Comparison of ENCODE assay signal across 9 cellular contexts in the genomic region with DNA sequence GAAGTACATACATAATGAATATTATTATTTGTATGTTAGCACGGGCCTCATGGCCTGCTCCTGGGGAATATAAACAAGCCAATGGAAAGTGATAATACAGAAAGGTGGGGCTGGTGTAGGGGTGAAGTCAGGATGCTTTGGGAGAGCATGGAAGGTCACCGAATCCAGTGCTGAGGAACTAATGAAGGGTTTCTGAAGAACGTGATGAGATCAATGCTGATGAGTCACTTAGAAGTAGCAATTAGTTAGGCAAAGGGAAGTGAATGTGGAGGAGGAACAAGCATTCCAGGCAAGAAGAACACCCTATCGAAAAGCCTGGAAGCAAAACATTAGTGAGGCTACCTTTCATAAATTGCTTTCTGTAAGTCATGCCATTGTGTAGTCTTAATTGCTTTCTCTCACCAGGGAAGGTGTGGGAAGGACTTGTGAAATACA. TPM values are rescaled to one million over a fixed set of nuclear protein-coding genes. Genes with fewer than 3 reads are reported as not detected.
DNase-seq lines count a peak whose midpoint lies in the region; ATAC-seq, FAIRE-seq and TF ChIP-seq lines count a peak whose summit lies in the region.
"Had no signal": no experiment of that assay in that cellular context is flagged by ENCODE, and none has a peak within 500 bp of the region (broad histone marks: within the 10 kb centered on the region; RNA-seq: fewer than 3 reads in every experiment).

No MANE protein-coding gene starts in this region.

- no peaks in the 10 kb centered on the region for H3K27me3 Mint-ChIP-seq in activated T-cell treated with anti-CD3 and anti-CD28 coated beads, Interleukin-2, amount 50 U/mL, for 4 hours (ENCODE audit: low read depth)
- H3K27me3 Mint-ChIP-seq in activated naive CD8-positive, alpha-beta T cell treated with anti-CD3 and anti-CD28 coated beads, Interleukin-2, amount 50 U/mL, for 24 hours, result no peaks in the 10 kb centered on the region
- peaks cover 17% of the 10 kb centered on the region for H3K27me3 Mint-ChIP-seq in type B pancreatic cell

- no peaks in the 10 kb centered on the region for H3K27me3 ChIP-seq in keratinocyte (ENCODE audit: control insufficient read depth, extremely low read depth, insufficient read depth, low read length)
- no peaks in the 10 kb centered on the region for H3K27me3 ChIP-seq in H7 (ENCODE audit: control insufficient read depth, insufficient read depth, low read length)

- no peaks in the 10 kb centered on the region for H3K9me1 ChIP-seq in keratinocyte (ENCODE audit: control insufficient read depth, extremely low read depth, insufficient read depth, low read length)

- no peak for DNase-seq in activated T-cell treated with anti-CD3 and anti-CD28 coated beads, Interleukin-2, amount 50 U/mL, for 4 hours
- DNase-seq in activated T-cell treated with anti-CD3 and anti-CD28 coated beads, Interleukin-2, amount 50 U/mL, for 48 hours, result no peak
- no peak for DNase-seq in activated naive CD8-positive, alpha-beta T cell treated with anti-CD3 and anti-CD28 coated beads, Interleukin-2, amount 50 U/mL, for 24 hours
- DNase-seq in keratinocyte (ENCODE audit: low read depth, low spot score) (no peak), type B pancreatic cell (ENCODE audit: extremely low spot score, unreplicated experiment) (no peak), DMS153 treated with DMSO at 0.1 percent for 48 hours (lab: John Stamatoyannopoulos, UW; ENCODE audit: unreplicated experiment) (no peak), H7 (no peak)
- DNase-seq in stimulated activated CD8-positive, alpha-beta memory T cell treated with anti-CD3 and anti-CD28 coated beads, Interleukin-4, amount 100 ng/mL, for 48 hours, result no peak
- DNase-seq: KG1 had no signal

- H3K36me3 ChIP-seq in keratinocyte (ENCODE audit: control insufficient read depth in 2 of 2, extremely low read depth in 1 of 2, insufficient read depth in 2 of 2, low read length in 2 of 2), result peaks cover 7 to 28% of the 10 kb centered on the region in 2 experiments
- H3K36me3 ChIP-seq in H7 (replicated peaks; ENCODE audit: control insufficient read depth, insufficient read depth, low read length), result no peaks in the 10 kb centered on the region

- dilution Hi-C loops in keratinocyte (cut with MboI; ENCODE audit: extremely low pct_ligation_motif_present, low sequenced_read_pairs), result no loop called here

- H3K9me3 Mint-ChIP-seq in activated T-cell treated with anti-CD3 and anti-CD28 coated beads, Interleukin-2, amount 50 U/mL, for 4 hours, result no peaks in the 10 kb centered on the region
- no peaks in the 10 kb centered on the region for H3K9me3 Mint-ChIP-seq in activated naive CD8-positive, alpha-beta T cell treated with anti-CD3 and anti-CD28 coated beads, Interleukin-2, amount 50 U/mL, for 24 hours
- H3K9me3 Mint-ChIP-seq in type B pancreatic cell, result no peaks in the 10 kb centered on the region

- FAIRE-seq in keratinocyte (lab: Jason Lieb, UNC), result peak; percentile 89

- H4K20me1 ChIP-seq in keratinocyte (ENCODE audit: control insufficient read depth, extremely low read depth, insufficient read depth, low read length), result peaks cover 19% of the 10 kb centered on the region

- H3K9ac ChIP-seq in keratinocyte (ENCODE audit: control insufficient read depth, extremely low read depth, insufficient read depth, low read length), result peak overlapping the region; percentile 94

- peaks cover 65% of the 10 kb centered on the region for H3K79me2 ChIP-seq in keratinocyte (ENCODE audit: control insufficient read depth, insufficient read depth, low read length)

- peak overlapping the region; percentile 84 for H3K4me2 ChIP-seq in keratinocyte (ENCODE audit: control insufficient read depth, extremely low read depth, insufficient read depth, low read depth, low read length)

- H3K4me3 ChIP-seq in keratinocyte (ENCODE audit: control insufficient read depth in 2 of 3, extremely low read depth in 1 of 3, insufficient read depth in 2 of 3, low read depth in 1 of 3, low read length in 3 of 3), result peak overlapping the region; percentile 70 to 98 (median 94)
- H3K4me3 ChIP-seq in H7 (ENCODE audit: insufficient read depth, low read depth, low read length), result no peak overlapping the region

- peak overlapping the region; percentile 97 for H3K27ac ChIP-seq in keratinocyte (ENCODE audit: control insufficient read depth, insufficient read depth, low read length)

- peak overlapping the region; percentile 87 for H3K4me3 Mint-ChIP-seq in activated T-cell treated with anti-CD3 and anti-CD28 coated beads, Interleukin-2, amount 50 U/mL, for 4 hours
- peak overlapping the region; percentile 83 for H3K4me3 Mint-ChIP-seq in activated naive CD8-positive, alpha-beta T cell treated with anti-CD3 and anti-CD28 coated beads, Interleukin-2, amount 50 U/mL, for 24 hours
- H3K4me3 Mint-ChIP-seq in type B pancreatic cell, result peak overlapping the region; percentile 94

- peak overlapping the region; percentile 82 for H3K27ac Mint-ChIP-seq in activated naive CD8-positive, alpha-beta T cell treated with anti-CD3 and anti-CD28 coated beads, Interleukin-2, amount 50 U/mL, for 24 hours
- peak overlapping the region; percentile 96 for H3K27ac Mint-ChIP-seq in type B pancreatic cell

- no peaks in the 10 kb centered on the region for H3K9me3 ChIP-seq in keratinocyte (ENCODE audit: control insufficient read depth, low read depth, low read length)

- no peak overlapping the region for H2AFZ ChIP-seq in keratinocyte (ENCODE audit: control insufficient read depth, low read length)

- H3K4me1 ChIP-seq in keratinocyte (ENCODE audit: control insufficient read depth, extremely low read depth, insufficient read depth, low read length), result peaks cover 51% of the 10 kb centered on the region

- peaks cover 82% of the 10 kb centered on the region for H3K4me1 Mint-ChIP-seq in activated T-cell treated with anti-CD3 and anti-CD28 coated beads, Interleukin-2, amount 50 U/mL, for 4 hours (ENCODE audit: low read depth)
- H3K4me1 Mint-ChIP-seq in activated naive CD8-positive, alpha-beta T cell treated with anti-CD3 and anti-CD28 coated beads, Interleukin-2, amount 50 U/mL, for 24 hours, result peaks cover 91% of the 10 kb centered on the region
- H3K4me1 Mint-ChIP-seq in type B pancreatic cell (ENCODE audit: unreplicated experiment), result peaks cover 34% of the 10 kb centered on the region

- peaks cover 15% of the 10 kb centered on the region for H3K36me3 Mint-ChIP-seq in activated T-cell treated with anti-CD3 and anti-CD28 coated beads, Interleukin-2, amount 50 U/mL, for 4 hours (ENCODE audit: insufficient read depth)
- peaks cover 12% of the 10 kb centered on the region for H3K36me3 Mint-ChIP-seq in activated naive CD8-positive, alpha-beta T cell treated with anti-CD3 and anti-CD28 coated beads, Interleukin-2, amount 50 U/mL, for 24 hours (ENCODE audit: low read depth)
- H3K36me3 Mint-ChIP-seq in type B pancreatic cell, result peaks cover 36% of the 10 kb centered on the region

- TF ChIP-seq CTCF in keratinocyte (optimal IDR thresholded peaks at IDR 0.05 in 1 of 3, IDR thresholded peaks at IDR 0.05 in 1 of 3, conservative IDR thresholded peaks at IDR 0.05 in 1 of 3; ENCODE audit: extremely low read depth in 1 of 3, insufficient read depth in 2 of 3, low read length in 3 of 3) (no peak), type B pancreatic cell (conservative IDR thresholded peaks at IDR 0.05) (no peak)

- no peak for ATAC-seq in activated T-cell treated with anti-CD3 and anti-CD28 coated beads, Interleukin-2, amount 50 U/mL, for 4 hours
- ATAC-seq in activated naive CD8-positive, alpha-beta T cell treated with anti-CD3 and anti-CD28 coated beads, Interleukin-2, amount 50 U/mL, for 24 hours, result no peak

RNA-seq across cellular contexts. Expression of a gene that starts 2.1 kb away (rescaled TPM):
- total RNA-seq in activated T-cell treated with anti-CD3 and anti-CD28 coated beads, Interleukin-2, amount 50 U/mL, for 4 hours, result 10 to 100 TPM; 41.2 to 82.7 (median 55.9) TPM
- 972 to 1,449 TPM (median 1,028 TPM) in 3 replicates for polyA plus RNA-seq in keratinocyte
- 1,388 TPM for polyA plus RNA-seq in keratinocyte (2011; ENCODE audit: low read depth)
- polyA plus RNA-seq in keratinocyte (2011; cell fraction: cytosol; rRNA removed), result 750 and 1,475 TPM in 2 replicates
- polyA plus RNA-seq in keratinocyte (2011; cell fraction: nucleus; rRNA removed), result 1,170 and 1,541 TPM in 2 replicates
- 740 and 1,721 TPM in 2 replicates for polyA plus RNA-seq in keratinocyte (2012; ENCODE audit: low replicate concordance)
- 121 to 703 TPM (median 426 TPM) in 3 replicates for polyA minus RNA-seq in keratinocyte
- polyA minus RNA-seq in keratinocyte (2011; cell fraction: cytosol; rRNA and poly(A)+ RNA removed), result 323 TPM
- 533 and 965 TPM in 2 replicates for polyA minus RNA-seq in keratinocyte (2011; cell fraction: nucleus; rRNA and poly(A)+ RNA removed)
- 923 and 5,513 TPM in 2 replicates for total RNA-seq in type B pancreatic cell (ENCODE audit: low replicate concordance)
- 4.7 and 6.6 TPM in 2 replicates for total RNA-seq in H7 (2014; rRNA removed; shearing (Covaris generic))

Comparison
In these comparisons a context has a peak if more than half of its experiments do, and no peak if none do; other contexts are left out.
1. RNA of a gene that starts 2.1 kb away (total RNA-seq): 923 to 5,513 TPM in type B pancreatic cell; 41.2 to 82.7 TPM in activated T-cell treated with anti-CD3 and anti-CD28 coated beads, Interleukin-2, amount 50 U/mL, for 4 hours and 4.7 to 6.6 TPM in H7; every median in the first group is over 10 times any median in the second.
2. Peak in every context shown above with its lines, with median percentiles within 50 percentile points of each other: H3K4me3 Mint-ChIP-seq.